In genomic region chr19:1852729-1853128, GRCh38 we compare ENCODE assay signal across 11 cellular contexts. TPM values are rescaled to one million over a fixed set of nuclear protein-coding genes. Genes with fewer than 3 reads are reported as not detected.
DNase-seq lines count a peak whose midpoint lies in the region; ATAC-seq and TF ChIP-seq lines count a peak whose summit lies in the region.
"Had no signal": no experiment of that assay in that cellular context is flagged by ENCODE, and none has a peak within 500 bp of the region (broad histone marks: within the 10 kb centered on the region; RNA-seq: fewer than 3 reads in every experiment).

No MANE protein-coding gene starts in this region.

- ATAC-seq in HCT116, result no peak
- ATAC-seq in GM21528 (IDR thresholded peaks at IDR 0.05; ENCODE audit: low FRiP score, unreplicated experiment), result no peak

- RAD21 ChIA-PET in HCT116 (lab: Charles Lee; ENCODE audit: low non-redundant PET in 1 of 2, low total read pairs in 2 of 2, uncharacterized antibody in 2 of 2, unreplicated experiment in 2 of 2), result interaction anchor here in 1 of 2 experiments (0.6 kb wide), 1 partner anchor 80 kb away, joined by 4 read pairs; no protein-coding TSS in a partner anchor

- H3K79me2 ChIP-seq in HCT116 (ENCODE audit: insufficient read depth, low read length), result peaks cover 71% of the 10 kb centered on the region

- POLR2A ChIA-PET in HCT116 (lab: Charles Lee), result no interaction called here

- CTCF ChIA-PET in HCT116 (lab: Charles Lee), result interaction anchor here (0.7 kb wide), 1 partner anchor 9 kb away, joined by 3 read pairs; no protein-coding TSS in a partner anchor

- H3K27ac ChIP-seq in C4-2B, result peak overlapping the region; percentile 51; the same call in 1 of the 2 replicates
- H3K27ac ChIP-seq in HCT116 (ENCODE audit: low read depth, low read length), result peak overlapping the region; percentile 88
- H3K27ac ChIP-seq in WERI-Rb-1, result peak overlapping the region; percentile 96
- H3K27ac ChIP-seq in mucosa of rectum (ENCODE audit: low read depth in 2 of 2, low read length in 2 of 2), result no peak overlapping the region
- peak overlapping the region in 2 of 4 donors; percentile 54 to 94 for H3K27ac ChIP-seq in tibial nerve
- H3K27ac ChIP-seq: ovary had no signal

- BruUV-seq in HCT116 (replicated peaks; lab: Mats Ljungman, UMichigan), result no TSS peak

- peaks cover 7% of the 10 kb centered on the region; the same call in 1 of the 2 replicates for H4K20me1 ChIP-seq in HCT116 (ENCODE audit: insufficient read depth)

- no peak overlapping the region for H2AFZ ChIP-seq in HCT116 (ENCODE audit: low read depth, low read length, poor library complexity, severe bottlenecking)

- H3K9me3 ChIP-seq in HCT116 (ENCODE audit: control insufficient read depth in 1 of 2, insufficient read depth in 1 of 2, low read depth in 1 of 2, low read length in 2 of 2) (no peaks in the 10 kb centered on the region), WERI-Rb-1 (ENCODE audit: severe bottlenecking) (no peaks in the 10 kb centered on the region), mucosa of rectum (ENCODE audit: control insufficient read depth in 2 of 2, low read length in 2 of 2) (no peaks in the 10 kb centered on the region), tibial nerve (no peaks in the 10 kb centered on the region)
- H3K9me3 ChIP-seq: ovary, stomach had no signal

- H3K36me3 ChIP-seq in HCT116 (ENCODE audit: control insufficient read depth in 1 of 2, insufficient read depth in 2 of 2, low read length in 2 of 2) (peaks cover 0 to 7% of the 10 kb centered on the region in 2 experiments; a peak in 1 of 4 replicates), WERI-Rb-1 (peaks cover 10% of the 10 kb centered on the region), mucosa of rectum (ENCODE audit: control insufficient read depth in 2 of 2, insufficient read depth in 2 of 2, low read length in 2 of 2) (no peaks in the 10 kb centered on the region), tibial nerve (peaks cover 0 to 6% (median 0%) of the 10 kb centered on the region in 3 donors)
- H3K36me3 ChIP-seq: ovary had no signal

- no peak for TF ChIP-seq EP300 in tibial nerve (IDR thresholded peaks at IDR 0.05)

- TF ChIP-seq POLR2A in HCT116 (IDR thresholded peaks at IDR 0.05; ENCODE audit: borderline replicate concordance, extremely low read depth, insufficient read depth, insufficient read length), result no peak
- TF ChIP-seq POLR2A in tibial nerve (IDR thresholded peaks at IDR 0.05), result no peak

- no peak for TF ChIP-seq RAD21 in HCT116 (IDR thresholded peaks at IDR 0.05; ENCODE audit: low read depth)

- peak overlapping the region; percentile 47; the same call in 1 of the 2 replicates for H3K9ac ChIP-seq in HCT116 (ENCODE audit: low read length)
- peak overlapping the region; percentile 41 to 47 for H3K9ac ChIP-seq in mucosa of rectum (ENCODE audit: low read depth in 1 of 2, low read length in 2 of 2)

- H3K4me2 ChIP-seq in HCT116 (ENCODE audit: low read length), result peak overlapping the region; percentile 83

- intact Hi-C loops in HCT116 (cut with micrococcal nuclease), result no loop called here

- H3K4me1 ChIP-seq in HCT116 (ENCODE audit: control insufficient read depth in 1 of 2, insufficient read depth in 2 of 2, low read length in 2 of 2) (peaks cover 54 to 68% of the 10 kb centered on the region in 2 experiments), mucosa of rectum (ENCODE audit: control insufficient read depth in 2 of 2, insufficient read depth in 2 of 2, low read length in 2 of 2) (peaks cover 41 to 53% of the 10 kb centered on the region in 2 donors), tibial nerve (peaks cover 0 to 71% (median 37%) of the 10 kb centered on the region in 4 donors)

- H3K4me3 ChIP-seq in HCT116 (replicated peaks in 1 of 2; ENCODE audit: low read depth in 1 of 2, low read length in 2 of 2), result no peak overlapping the region
- H3K4me3 ChIP-seq in WERI-Rb-1 (ENCODE audit: low read depth, low read length), result no peak overlapping the region
- H3K4me3 ChIP-seq in mucosa of rectum (ENCODE audit: low read length in 2 of 2), result no peak overlapping the region
- no peak overlapping the region for H3K4me3 ChIP-seq in tibial nerve
- H3K4me3 ChIP-seq: ovary, stomach had no signal

- DNase-seq in HCT116 (ENCODE audit: low read depth, low spot score) (no peak), WERI-Rb-1 (no peak), LoVo (ENCODE audit: low spot score) (no peak), NCI-H524 (lab: John Stamatoyannopoulos, UW) (no peak), tibial nerve (ENCODE audit: low spot score in 2 of 2) (no peak)
- DNase-seq: NCI-H526 treated with DMSO at 0.1 percent for 48 hours had no signal

- no peaks in the 10 kb centered on the region for H3K9me2 ChIP-seq in HCT116 (ENCODE audit: insufficient read depth)

- no peak for TF ChIP-seq CTCF in C4-2B (conservative IDR thresholded peaks at IDR 0.05)
- no peak for TF ChIP-seq CTCF in HCT116 (IDR thresholded peaks at IDR 0.05 in 2 of 3, conservative IDR thresholded peaks at IDR 0.05 in 1 of 3; ENCODE audit: borderline replicate concordance in 1 of 3, insufficient read depth in 1 of 3, low read depth in 2 of 3, low read length in 2 of 3)
- no peak for TF ChIP-seq CTCF in WERI-Rb-1 (IDR thresholded peaks at IDR 0.05; ENCODE audit: low read depth, low read length)
- TF ChIP-seq CTCF in tibial nerve (IDR thresholded peaks at IDR 0.05), result no peak

- WGBS in tibial nerve, 2 donors, result 67 to 78% methylated on average over 6 to 8 of the region's 8 CpGs

- no peaks in the 10 kb centered on the region for H3K27me3 ChIP-seq in HCT116 (ENCODE audit: insufficient read depth, low read length)
- H3K27me3 ChIP-seq in WERI-Rb-1 (ENCODE audit: insufficient read depth, low read depth, severe bottlenecking), result no peaks in the 10 kb centered on the region
- H3K27me3 ChIP-seq in mucosa of rectum (ENCODE audit: control insufficient read depth in 2 of 2, insufficient read depth in 2 of 2, low read length in 2 of 2), result no peaks in the 10 kb centered on the region
- peaks cover 0 to 5% of the 10 kb centered on the region in 2 donors for H3K27me3 ChIP-seq in tibial nerve
- H3K27me3 ChIP-seq: ovary had no signal

TF ChIP-seq in HCT116, 20 proteins besides CTCF, POLR2A, EP300 and RAD21:
- no peak for TF ChIP-seq SIN3A (IDR thresholded peaks at IDR 0.05; ENCODE audit: low read depth)
- TF ChIP-seq JUND (IDR thresholded peaks at IDR 0.05), result no peak
- no peak for TF ChIP-seq SP1 (IDR thresholded peaks at IDR 0.05; ENCODE audit: low read depth)
- no peak for TF ChIP-seq TCF7L2 (IDR thresholded peaks at IDR 0.05; ENCODE audit: borderline replicate concordance, extremely low read depth, insufficient read depth, insufficient read length)
- no peak for TF ChIP-seq ELF1 (IDR thresholded peaks at IDR 0.05; ENCODE audit: borderline replicate concordance, low read depth)
- no peak for TF ChIP-seq CEBPB (IDR thresholded peaks at IDR 0.05; ENCODE audit: low read depth)
- TF ChIP-seq EGR1 (IDR thresholded peaks at IDR 0.05; ENCODE audit: low read depth), result no peak
- no peak for TF ChIP-seq REST (IDR thresholded peaks at IDR 0.05; ENCODE audit: low read depth)

RNA-seq across cellular contexts. Expression of gene REXO1, which starts 4.4 kb away (rescaled TPM):
- total RNA-seq in HCT116 (2021; ENCODE audit: unreplicated experiment) (52.2 TPM), tibial nerve (10 to 100 TPM; 17.9 to 87.3 (median 31.1) TPM)
- 37.4 and 54.0 TPM in 2 replicates for polyA plus RNA-seq in HCT116 (2012)

RNA-seq across cellular contexts. Expression of gene KLF16, which starts 10.7 kb away (rescaled TPM):
- total RNA-seq in HCT116 (2021; ENCODE audit: unreplicated experiment) (64.3 TPM), tibial nerve (1 to 10 TPM; 4.6 to 8.4 (median 7.0) TPM)
- 29.9 and 33.0 TPM in 2 replicates for polyA plus RNA-seq in HCT116 (2012)

RNA-seq across cellular contexts. Expression of gene ABHD17A, which starts 32.6 kb away (rescaled TPM):
- total RNA-seq in HCT116 (2021; ENCODE audit: unreplicated experiment) (68.2 TPM), tibial nerve (100 to 1,000 TPM; 127 to 165 (median 132) TPM)
- 39.6 and 42.3 TPM in 2 replicates for polyA plus RNA-seq in HCT116 (2012)

RNA-seq across cellular contexts. Expression of gene ATP8B3, which starts 40.7 kb away (rescaled TPM):
- total RNA-seq in HCT116 (2021; ENCODE audit: unreplicated experiment), result 17.0 TPM
- polyA plus RNA-seq in HCT116 (2012), result 15.6 and 16.5 TPM in 2 replicates
- total RNA-seq in tibial nerve, result 1 to 10 TPM in 2 of 4 donors, under 1 TPM in 2; 0.21 to 2.4 (median 1.2) TPM

RNA-seq across cellular contexts. Expression of gene ADAT3, which starts 52.5 kb away (rescaled TPM):
- 15.9 TPM for total RNA-seq in HCT116 (2021; ENCODE audit: unreplicated experiment)
- polyA plus RNA-seq in HCT116 (2012), result 6.2 and 7.5 TPM in 2 replicates
- total RNA-seq in tibial nerve, result 1 to 10 TPM; 2.4 to 8.7 (median 4.8) TPM

Comparison
In these comparisons a context has a peak if more than half of its experiments do, and no peak if none do; other contexts are left out.
1. H3K27ac ChIP-seq: peak in C4-2B (single experiment), HCT116 (single experiment) and WERI-Rb-1 (single experiment); none in mucosa of rectum (0 of 2).